Comparison of ENCODE assay signal across 34 cellular contexts in the genomic region with DNA sequence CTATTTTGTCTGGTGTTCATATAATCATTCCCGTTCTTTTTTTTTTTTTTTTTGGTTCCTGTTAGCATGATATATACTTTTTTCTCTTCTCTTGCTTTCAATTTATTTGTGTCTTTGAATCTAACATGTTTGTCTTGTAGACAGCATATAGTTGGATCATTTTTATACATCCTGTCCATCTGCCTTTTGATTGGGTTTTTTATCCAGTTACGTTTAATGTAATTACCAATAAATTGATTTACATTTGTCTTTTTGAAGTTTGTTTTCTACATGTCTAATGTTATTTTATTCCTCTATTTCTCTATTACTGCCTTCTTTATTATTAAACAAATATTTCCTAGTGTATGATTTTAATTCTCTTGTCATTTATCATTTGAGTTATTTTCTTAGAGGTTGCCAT.
"Had no signal": no experiment of that assay in that cellular context is flagged by ENCODE, and none has a peak within 500 bp of the region (broad histone marks: within the 10 kb centered on the region; RNA-seq: fewer than 3 reads in every experiment).

No MANE protein-coding gene starts in this region.

- ATAC-seq: activated CD8-positive, alpha-beta T cell treated with anti-CD3 and anti-CD28 coated beads for 36 hours; activated naive CD4-positive, alpha-beta T cell treated with anti-CD3 and anti-CD28 coated beads, Interleukin-2, amount 50 U/mL, for 72 hours; activated T-cell treated with anti-CD3 and anti-CD28 coated beads, Interleukin-2, amount 50 U/mL, for 4 hours; activated T-cell treated with anti-CD3 and anti-CD28 coated beads, Interleukin-2, amount 50 U/mL, for 72 hours; activated T-helper 17 cell treated with anti-CD3 and anti-CD28 coated beads, Interleukin-2, amount 50 U/mL, for 72 hours; body of pancreas had no signal

- H3K4me1 ChIP-seq: adrenal gland, body of pancreas, breast epithelium had no signal

- DNase-seq: activated B cell treated with CpG ODN at 0.5 μM for 24 hours; activated CD4-positive, alpha-beta memory T cell treated with anti-CD3 and anti-CD28 coated beads for 36 hours; activated CD4-positive, alpha-beta T cell treated with anti-CD3 and anti-CD28 coated beads for 4 hours; activated CD4-positive, alpha-beta T cell treated with anti-CD3 and anti-CD28 coated beads, Interleukin-2, amount 10 ng/mL, durations not matched to agents 24 days and 14 days; activated CD4-positive, alpha-beta T cell treated with anti-CD3 and anti-CD28 coated beads, Interleukin-2, amount 50 U/mL, for 1 hour; activated CD4-positive, alpha-beta T cell treated with anti-CD3 and anti-CD28 coated beads, Interleukin-2, amount 50 U/mL, for 4 hours; activated CD4-positive, CD25-positive, alpha-beta regulatory T cell treated with anti-CD3 and anti-CD28 coated beads, Interleukin-2, amount 50 U/mL, for 72 hours; activated CD8-positive, alpha-beta memory T cell treated with anti-CD3 and anti-CD28 coated beads, Interleukin-2, amount 50 U/mL, for 4 hours; activated CD8-positive, alpha-beta T cell treated with anti-CD3 and anti-CD28 coated beads for 36 hours; activated effector memory CD4-positive, alpha-beta T cell treated with anti-CD3 and anti-CD28 coated beads, Interleukin-2, amount 50 U/mL, for 16 hours; activated gamma-delta T cell treated with Interleukin-2 at 50 U/mL for 16 hours; activated naive CD4-positive, alpha-beta T cell; activated naive CD4-positive, alpha-beta T cell treated with anti-CD3 and anti-CD28 coated beads for 36 hours; activated naive CD4-positive, alpha-beta T cell treated with anti-CD3 and anti-CD28 coated beads, Interleukin-2, amount 50 U/mL, for 16 hours; activated naive CD8-positive, alpha-beta T cell treated with anti-CD3 and anti-CD28 coated beads for 36 hours; activated T-cell treated with anti-CD3 and anti-CD28 coated beads for 4 hours; activated T-cell treated with anti-CD3 and anti-CD28 coated beads, Interleukin-2, amount 50 U/mL, for 1 hour; activated T-cell treated with anti-CD3 and anti-CD28 coated beads, Interleukin-2, amount 50 U/mL, for 4 hours; activated T-cell treated with anti-CD3 and anti-CD28 coated beads, Interleukin-2, amount 50 U/mL, for 72 hours; adrenal gland; amniotic stem cell; aorta; body of pancreas; brain microvascular endothelial cell; central memory CD4-positive, alpha-beta T cell; T-helper 1 cell; T-helper 2 cell; T-helper 9 cell had no signal

- H3K27me3 ChIP-seq: adrenal gland, body of pancreas, brain microvascular endothelial cell, breast epithelium had no signal

- H3K27ac ChIP-seq: adrenal gland, body of pancreas, brain microvascular endothelial cell, breast epithelium, VCaP had no signal

- FAIRE-seq: astrocyte, TTC549 had no signal

- H3K36me3 ChIP-seq: adrenal gland, brain microvascular endothelial cell, breast epithelium had no signal

- H3K4me3 ChIP-seq: adrenal gland, body of pancreas, breast epithelium had no signal
